In genomic region chr7:11668727-11669126, GRCh38 we compare ENCODE assay signal across 26 cellular contexts.
"Had no signal": no experiment of that assay in that cellular context is flagged by ENCODE, and none has a peak within 500 bp of the region (broad histone marks: within the 10 kb centered on the region; RNA-seq: fewer than 3 reads in every experiment).

No MANE protein-coding gene starts in this region.

- H3K27ac ChIP-seq: breast epithelium, SJSA1 had no signal

- H3K4me1 Mint-ChIP-seq: activated naive CD4-positive, alpha-beta T cell treated with anti-CD3 and anti-CD28 coated beads, Interleukin-2, amount 50 U/mL, for 24 hours; central memory CD8-positive, alpha-beta T cell; T-helper 17 cell had no signal

- H3K27me3 Mint-ChIP-seq: activated naive CD4-positive, alpha-beta T cell treated with anti-CD3 and anti-CD28 coated beads, Interleukin-2, amount 50 U/mL, for 24 hours; central memory CD8-positive, alpha-beta T cell; T-helper 17 cell had no signal

- H3K36me3 ChIP-seq: breast epithelium, SJSA1 had no signal

- H3K36me3 Mint-ChIP-seq: activated naive CD4-positive, alpha-beta T cell treated with anti-CD3 and anti-CD28 coated beads, Interleukin-2, amount 50 U/mL, for 24 hours; WTC11 had no signal

- H3K27me3 ChIP-seq: breast epithelium, SJSA1 had no signal

- H3K9me3 Mint-ChIP-seq: activated naive CD4-positive, alpha-beta T cell treated with anti-CD3 and anti-CD28 coated beads, Interleukin-2, amount 50 U/mL, for 24 hours; WTC11 had no signal

- H3K9me3 ChIP-seq: breast epithelium, SJSA1 had no signal

- DNase-seq: activated CD4-positive, alpha-beta T cell treated with anti-CD3 and anti-CD28 coated beads for 48 hours; activated CD4-positive, alpha-beta T cell treated with anti-CD3 and anti-CD28 coated beads, Interleukin-2, amount 50 U/mL, for 4 hours; activated CD4-positive, CD25-positive, alpha-beta regulatory T cell treated with anti-CD3 and anti-CD28 coated beads, Interleukin-2, amount 50 U/mL, for 72 hours; activated CD8-positive, alpha-beta memory T cell treated with anti-CD3 and anti-CD28 coated beads, Interleukin-2, amount 50 U/mL, for 48 hours; activated CD8-positive, alpha-beta T cell treated with anti-CD3 and anti-CD28 coated beads, Interleukin-2, amount 10 ng/mL, durations not matched to agents 7 days and 5 days; activated naive CD4-positive, alpha-beta T cell; activated T-cell treated with anti-CD3 and anti-CD28 coated beads, Interleukin-2, amount 50 U/mL, for 1 hour; aorta; Karpas-422; MM.1S; NCI-H1105 treated with DMSO at 0.1 percent for 48 hours; NCI-H1436 treated with DMSO at 0.1 percent for 48 hours; NCI-H187; NCI-H2081; NCI-H2171 treated with DMSO at 0.1 percent for 48 hours; NCI-H226; NCI-H82; SHP77; T-helper 17 cell; T-helper 9 cell had no signal

- H3K4me3 Mint-ChIP-seq: activated CD8-positive, alpha-beta T cell treated with anti-CD3 and anti-CD28 coated beads, Interleukin-2, amount 10 ng/mL, durations not matched to agents 7 days and 5 days; activated naive CD4-positive, alpha-beta T cell treated with anti-CD3 and anti-CD28 coated beads, Interleukin-2, amount 50 U/mL, for 24 hours; central memory CD8-positive, alpha-beta T cell; T-helper 17 cell; WTC11 had no signal

- ATAC-seq: activated CD8-positive, alpha-beta T cell treated with anti-CD3 and anti-CD28 coated beads, Interleukin-2, amount 10 ng/mL, durations not matched to agents 7 days and 5 days; K562; T-helper 17 cell; WTC11 had no signal

- H3K4me3 ChIP-seq: breast epithelium, K562, SJSA1 had no signal

- H3K4me1 ChIP-seq: breast epithelium, SJSA1 had no signal

- H3K27ac Mint-ChIP-seq: activated CD8-positive, alpha-beta T cell treated with anti-CD3 and anti-CD28 coated beads, Interleukin-2, amount 10 ng/mL, durations not matched to agents 7 days and 5 days; activated naive CD4-positive, alpha-beta T cell treated with anti-CD3 and anti-CD28 coated beads, Interleukin-2, amount 50 U/mL, for 24 hours; T-helper 17 cell; WTC11 had no signal
